7 cellular contexts compared by ENCODE assay signal in the genomic region with DNA sequence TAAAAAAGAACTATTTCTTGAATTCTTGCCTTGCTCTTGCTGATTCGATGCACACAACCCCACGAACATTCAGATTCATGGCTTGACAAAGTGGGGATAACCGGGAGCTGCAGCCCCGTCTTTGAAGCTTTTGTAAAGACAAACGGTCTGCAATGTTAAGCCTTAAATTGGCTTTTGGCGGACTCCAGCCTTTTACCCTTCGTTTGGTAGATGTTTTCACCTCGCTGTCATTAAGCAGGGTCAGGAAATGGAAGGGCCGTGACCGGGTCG. TPM values are rescaled to one million over a fixed set of nuclear protein-coding genes. Genes with fewer than 3 reads are reported as not detected.
A peak's percentile ranks its signal among the peaks of the same experiment; 100 is the strongest.
DNase-seq lines count a peak whose midpoint lies in the region; ATAC-seq and TF ChIP-seq lines count a peak whose summit lies in the region.

No MANE protein-coding gene starts in this region.

- H3K4me1 Mint-ChIP-seq in naive thymus-derived CD4-positive, alpha-beta T cell, result peaks cover 24 to 66% (median 54%) of the 10 kb centered on the region in 7 donors

- peaks cover 0 to 18% (median 3%) of the 10 kb centered on the region in 5 donors for H3K36me3 Mint-ChIP-seq in naive thymus-derived CD4-positive, alpha-beta T cell

- peak overlapping the region; percentile 73 to 86 for H3K27ac ChIP-seq in coronary artery
- peak overlapping the region; percentile 78 for H3K27ac ChIP-seq in naive thymus-derived CD4-positive, alpha-beta T cell (ENCODE audit: low read depth, low read length)

- peaks cover 0 to 5% (median 0%) of the 10 kb centered on the region in 3 experiments for H3K36me3 ChIP-seq in naive thymus-derived CD4-positive, alpha-beta T cell (ENCODE audit: control insufficient read depth in 2 of 3, insufficient read depth in 3 of 3, low read length in 3 of 3)

- H3K9me3 Mint-ChIP-seq in naive thymus-derived CD4-positive, alpha-beta T cell, result no peaks in the 10 kb centered on the region

- CTCF ChIA-PET in naive thymus-derived CD4-positive, alpha-beta T cell (lab: Charles Lee), result interaction anchor here (0.9 kb wide), 1 partner anchor 22 kb away, joined by 3 read pairs; no protein-coding TSS in a partner anchor

- POLR2A ChIA-PET in naive thymus-derived CD4-positive, alpha-beta T cell (lab: Charles Lee), result interaction anchor here (0.7 to 5.2 kb wide), 10 partner anchors 10 to 735 kb away, joined by 3 to 43 read pairs (median 6); a partner anchor contains a TSS

- TF ChIP-seq CTCF in coronary artery (IDR thresholded peaks at IDR 0.05), result no peak

- H3K27me3 ChIP-seq in naive thymus-derived CD4-positive, alpha-beta T cell (ENCODE audit: control insufficient read depth in 2 of 2, insufficient read depth in 2 of 2, low read length in 2 of 2), result no peaks in the 10 kb centered on the region

- H3K4me3 ChIP-seq in coronary artery, result peak overlapping the region; percentile 79
- H3K4me3 ChIP-seq in naive thymus-derived CD4-positive, alpha-beta T cell (ENCODE audit: low read length), result peak overlapping the region; percentile 90

- peak overlapping the region; percentile 97 to 100 (median 99) for H3K27ac Mint-ChIP-seq in naive thymus-derived CD4-positive, alpha-beta T cell

- peaks cover 7 to 22% of the 10 kb centered on the region in 2 donors for H3K4me1 ChIP-seq in naive thymus-derived CD4-positive, alpha-beta T cell (ENCODE audit: control insufficient read depth in 2 of 2, insufficient read depth in 2 of 2, low read length in 2 of 2)

- H3K9me3 ChIP-seq in naive thymus-derived CD4-positive, alpha-beta T cell (ENCODE audit: control insufficient read depth in 2 of 3, low read length in 3 of 3), result no peaks in the 10 kb centered on the region

- DNase-seq in NCI-H82 (lab: John Stamatoyannopoulos, UW) (peak; percentile 89), coronary artery (ENCODE audit: low spot score) (no peak), dedifferentiated amniotic fluid mesenchymal stem cell (ENCODE audit: extremely low spot score) (no peak), NCI-H1048 (lab: John Stamatoyannopoulos, UW) (no peak)
- DNase-seq in naive thymus-derived CD4-positive, alpha-beta T cell, result peak in 1 of 9 donors; percentile 12
- no peak for DNase-seq in stimulated activated CD4-positive, alpha-beta T cell treated with anti-CD3 and anti-CD28 coated beads, Interleukin-4, amount 100 ng/mL, for 24 hours

- ATAC-seq in GM18517 (IDR thresholded peaks at IDR 0.05; ENCODE audit: unreplicated experiment), result peak; percentile 2
- ATAC-seq in naive thymus-derived CD4-positive, alpha-beta T cell, result peak; percentile 8

- H3K4me3 Mint-ChIP-seq in naive thymus-derived CD4-positive, alpha-beta T cell, result peak overlapping the region; percentile 91 to 98 (median 98)

- H3K27me3 Mint-ChIP-seq in naive thymus-derived CD4-positive, alpha-beta T cell, result no peaks in the 10 kb centered on the region

- intact Hi-C loops in naive thymus-derived CD4-positive, alpha-beta T cell (cut with micrococcal nuclease), result loop anchor here (1.0 to 10.0 kb wide), 11 partner anchors 21 to 1620 kb away; a partner anchor contains a TSS

RNA-seq across cellular contexts. Expression of a gene that starts 0.4 kb away (rescaled TPM):
- 10 to 100 TPM; 23.4 to 43.4 (median 35.7) TPM for total RNA-seq in naive thymus-derived CD4-positive, alpha-beta T cell
- 10 to 100 TPM; 22.7 to 25.0 TPM for polyA plus RNA-seq in naive thymus-derived CD4-positive, alpha-beta T cell

RNA-seq across cellular contexts. Expression of a gene that starts 21.2 kb away (rescaled TPM):
- 10 to 100 TPM in 2 of 5 experiments, 1 to 10 TPM in 3; 4.3 to 11.0 (median 8.2) TPM for total RNA-seq in naive thymus-derived CD4-positive, alpha-beta T cell
- 10 to 100 TPM in 1 of 2 donors, 1 to 10 TPM in 1; 6.1 to 11.4 TPM for polyA plus RNA-seq in naive thymus-derived CD4-positive, alpha-beta T cell
